In the genomic region with DNA sequence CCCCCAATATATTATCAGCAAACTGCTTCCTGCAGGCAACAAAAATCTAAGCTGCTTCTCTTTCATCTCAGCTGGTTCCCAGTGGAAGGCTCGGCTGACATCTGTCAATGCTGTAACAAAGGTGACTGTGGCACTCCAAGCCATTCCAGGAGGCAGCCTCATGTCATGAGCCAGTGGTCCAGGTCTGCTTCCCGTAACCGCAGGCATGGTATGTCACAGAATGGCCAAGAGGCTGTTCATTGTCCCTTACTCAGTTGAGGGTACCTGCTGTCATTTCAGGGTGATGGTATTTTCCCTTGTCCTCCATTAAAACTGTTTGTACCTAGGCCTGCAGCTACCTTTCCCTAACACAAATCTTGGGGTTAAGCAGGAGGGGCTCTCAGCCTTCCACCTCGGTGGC, we compare ENCODE assay signal across 1 cellular context. TPM values are rescaled to one million over a fixed set of nuclear protein-coding genes. Genes with fewer than 3 reads are reported as not detected.
"Had no signal": no experiment of that assay in that cellular context is flagged by ENCODE, and none has a peak within 500 bp of the region (broad histone marks: within the 10 kb centered on the region; RNA-seq: fewer than 3 reads in every experiment).

No MANE protein-coding gene starts in this region.

RNA-seq across cellular contexts. Expression of gene SSC4D, which starts 30.9 kb away (rescaled TPM):
- total RNA-seq: ascending aorta had no signal
